13 cellular contexts compared by ENCODE assay signal in genomic region chr4:15665738-15666365, GRCh38. TPM values are rescaled to one million over a fixed set of nuclear protein-coding genes. Genes with fewer than 3 reads are reported as not detected.
A peak's percentile ranks its signal among the peaks of the same experiment; 100 is the strongest.
DNase-seq lines count a peak whose midpoint lies in the region; ATAC-seq and TF ChIP-seq lines count a peak whose summit lies in the region.
"Had no signal": no experiment of that assay in that cellular context is flagged by ENCODE, and none has a peak within 500 bp of the region (broad histone marks: within the 10 kb centered on the region; RNA-seq: fewer than 3 reads in every experiment).

No MANE protein-coding gene starts in this region.

- intact Hi-C loops in activated CD4-positive, alpha-beta memory T cell treated with anti-CD3 and anti-CD28 coated beads for 36 hours (cut with micrococcal nuclease), result no loop called here
- intact Hi-C loops in left ventricle myocardium superior (cut with micrococcal nuclease) (no loop called here), transverse colon (cut with DNase I; ENCODE audit: low total_unique reads) (no loop called here), posterior vena cava (cut with DNase I) (no loop called here)

- H3K36me3 ChIP-seq in transverse colon (no peaks in the 10 kb centered on the region), tibial nerve (no peaks in the 10 kb centered on the region)
- H3K36me3 ChIP-seq: suprapubic skin had no signal

- H3K4me1 ChIP-seq in transverse colon (peaks cover 0 to 14% (median 3%) of the 10 kb centered on the region in 4 donors), tibial nerve (no peaks in the 10 kb centered on the region)

- H3K36me3 Mint-ChIP-seq in activated CD4-positive, alpha-beta memory T cell treated with anti-CD3 and anti-CD28 coated beads, Interleukin-2, amount 10 ng/mL, durations not matched to agents 7 days and 5 days (ENCODE audit: low read depth), result peaks cover 33% of the 10 kb centered on the region
- H3K36me3 Mint-ChIP-seq in activated CD4-positive, alpha-beta memory T cell treated with anti-CD3 and anti-CD28 coated beads for 36 hours, result peaks cover 6% of the 10 kb centered on the region

- no peaks in the 10 kb centered on the region for H3K9me3 ChIP-seq in transverse colon
- H3K9me3 ChIP-seq in tibial nerve, result no peaks in the 10 kb centered on the region
- H3K9me3 ChIP-seq: SJSA1, suprapubic skin had no signal

- TF ChIP-seq EP300 in transverse colon (IDR thresholded peaks at IDR 0.05; ENCODE audit: low read depth) (no peak), tibial nerve (IDR thresholded peaks at IDR 0.05) (peak in 1 of 2 donors; percentile 71)

- in situ Hi-C loops in transverse colon (cut with MboI; ENCODE audit: low pct_ligation_motif_present in 1 of 4, low pct_unique_long_range_greater_than_20kb in 1 of 4, low sequenced_read_pairs in 3 of 4), result no loop called here

- WGBS in transverse colon (ENCODE audit: low coverage in 1 of 2), 2 donors, result 78 to 84% methylated on average over 3 of the region's 3 CpGs
- WGBS in tibial nerve, 2 donors, result 87 to 93% methylated on average over 3 of the region's 3 CpGs

- H3K4me3 ChIP-seq in transverse colon (no peak overlapping the region), tibial nerve (no peak overlapping the region)
- H3K4me3 ChIP-seq: coronary artery, SJSA1, suprapubic skin had no signal

- ATAC-seq in left ventricle myocardium superior (peak; percentile 71), GM19328 (IDR thresholded peaks at IDR 0.05; ENCODE audit: unreplicated experiment) (no peak)

- TF ChIP-seq POLR2A in transverse colon (IDR thresholded peaks at IDR 0.05) (no peak), tibial nerve (IDR thresholded peaks at IDR 0.05) (no peak)

- TF ChIP-seq CTCF in transverse colon (IDR thresholded peaks at IDR 0.05) (no peak), tibial nerve (IDR thresholded peaks at IDR 0.05) (no peak)

- no peak for DNase-seq in activated CD4-positive, alpha-beta memory T cell treated with anti-CD3 and anti-CD28 coated beads, Interleukin-2, amount 10 ng/mL, durations not matched to agents 7 days and 5 days
- DNase-seq in activated CD4-positive, alpha-beta memory T cell treated with anti-CD3 and anti-CD28 coated beads for 36 hours, result no peak
- DNase-seq in SW 1271 (lab: John Stamatoyannopoulos, UW) (peak; percentile 58 to 84), left ventricle myocardium superior (no peak), transverse colon (peak; percentile 25), tibial nerve (ENCODE audit: low spot score in 2 of 2) (no peak), posterior vena cava (ENCODE audit: low spot score) (no peak)
- DNase-seq: kidney, NCI-H1417 treated with DMSO at 0.1 percent for 48 hours had no signal

- H3K27ac ChIP-seq in transverse colon, result peak overlapping the region; percentile 55 to 73 (median 62)
- H3K27ac ChIP-seq in tibial nerve, result peak overlapping the region in 2 of 4 donors; percentile 11 to 29
- H3K27ac ChIP-seq: SJSA1, suprapubic skin had no signal

- H3K4me3 Mint-ChIP-seq in activated CD4-positive, alpha-beta memory T cell treated with anti-CD3 and anti-CD28 coated beads, Interleukin-2, amount 10 ng/mL, durations not matched to agents 7 days and 5 days, result no peak overlapping the region
- no peak overlapping the region for H3K4me3 Mint-ChIP-seq in activated CD4-positive, alpha-beta memory T cell treated with anti-CD3 and anti-CD28 coated beads for 36 hours

- POLR2A ChIA-PET in activated CD4-positive, alpha-beta memory T cell treated with anti-CD3 and anti-CD28 coated beads, Interleukin-2, amount 10 ng/mL, durations not matched to agents 7 days and 5 days (lab: Charles Lee), result interaction anchor here (4.2 kb wide), 1 partner anchor 11 kb away, joined by 29 read pairs; the partner anchor contains the start of gene FBXL5
- POLR2A ChIA-PET in activated CD4-positive, alpha-beta memory T cell treated with anti-CD3 and anti-CD28 coated beads for 36 hours (lab: Charles Lee), result no interaction called here

- no peaks in the 10 kb centered on the region for H3K27me3 Mint-ChIP-seq in activated CD4-positive, alpha-beta memory T cell treated with anti-CD3 and anti-CD28 coated beads, Interleukin-2, amount 10 ng/mL, durations not matched to agents 7 days and 5 days
- no peaks in the 10 kb centered on the region for H3K27me3 Mint-ChIP-seq in activated CD4-positive, alpha-beta memory T cell treated with anti-CD3 and anti-CD28 coated beads for 36 hours

- CTCF ChIA-PET in activated CD4-positive, alpha-beta memory T cell treated with anti-CD3 and anti-CD28 coated beads, Interleukin-2, amount 10 ng/mL, durations not matched to agents 7 days and 5 days (lab: Charles Lee), result interaction anchor here (1.6 kb wide), 1 partner anchor 13 kb away, joined by 5 read pairs; no protein-coding TSS in a partner anchor
- CTCF ChIA-PET in activated CD4-positive, alpha-beta memory T cell treated with anti-CD3 and anti-CD28 coated beads for 36 hours (lab: Charles Lee), result interaction anchor here (0.6 to 2.1 kb wide), 2 partner anchors 16 to 257 kb away, joined by 3 to 4 read pairs; no protein-coding TSS in a partner anchor

- H3K9me3 Mint-ChIP-seq in activated CD4-positive, alpha-beta memory T cell treated with anti-CD3 and anti-CD28 coated beads, Interleukin-2, amount 10 ng/mL, durations not matched to agents 7 days and 5 days, result peaks cover 2% of the 10 kb centered on the region
- no peaks in the 10 kb centered on the region for H3K9me3 Mint-ChIP-seq in activated CD4-positive, alpha-beta memory T cell treated with anti-CD3 and anti-CD28 coated beads for 36 hours

- peak overlapping the region; percentile 66 for H3K27ac Mint-ChIP-seq in activated CD4-positive, alpha-beta memory T cell treated with anti-CD3 and anti-CD28 coated beads, Interleukin-2, amount 10 ng/mL, durations not matched to agents 7 days and 5 days
- H3K27ac Mint-ChIP-seq in activated CD4-positive, alpha-beta memory T cell treated with anti-CD3 and anti-CD28 coated beads for 36 hours, result no peak overlapping the region

- H3K4me1 Mint-ChIP-seq in activated CD4-positive, alpha-beta memory T cell treated with anti-CD3 and anti-CD28 coated beads, Interleukin-2, amount 10 ng/mL, durations not matched to agents 7 days and 5 days, result peaks cover 24% of the 10 kb centered on the region
- peaks cover 11% of the 10 kb centered on the region for H3K4me1 Mint-ChIP-seq in activated CD4-positive, alpha-beta memory T cell treated with anti-CD3 and anti-CD28 coated beads for 36 hours (ENCODE audit: low read depth)

- H3K27me3 ChIP-seq in transverse colon, result no peaks in the 10 kb centered on the region
- H3K27me3 ChIP-seq in tibial nerve, result no peaks in the 10 kb centered on the region
- H3K27me3 ChIP-seq: SJSA1, suprapubic skin had no signal

RNA-seq across cellular contexts. Expression of gene FBXL5, which starts 10.7 kb away (rescaled TPM):
- total RNA-seq in activated CD4-positive, alpha-beta memory T cell treated with anti-CD3 and anti-CD28 coated beads, Interleukin-2, amount 10 ng/mL, durations not matched to agents 7 days and 5 days, result 10 to 100 TPM; 43.9 to 44.6 TPM
- total RNA-seq in activated CD4-positive, alpha-beta memory T cell treated with anti-CD3 and anti-CD28 coated beads for 36 hours, result 10 to 100 TPM; 26.5 to 30.4 TPM
- total RNA-seq in left ventricle myocardium superior (101 TPM), transverse colon (100 to 1,000 TPM in 2 of 4 donors, 10 to 100 TPM in 2; 31.8 to 141 (median 77.5) TPM), tibial nerve (100 to 1,000 TPM; 100 to 150 (median 134) TPM), posterior vena cava (100 to 1,000 TPM; 104 to 122 TPM)

RNA-seq across cellular contexts. Expression of gene FAM200B, which starts 15.8 kb away (rescaled TPM):
- total RNA-seq in activated CD4-positive, alpha-beta memory T cell treated with anti-CD3 and anti-CD28 coated beads, Interleukin-2, amount 10 ng/mL, durations not matched to agents 7 days and 5 days, result 10 to 100 TPM; 15.8 to 16.0 TPM
- total RNA-seq in activated CD4-positive, alpha-beta memory T cell treated with anti-CD3 and anti-CD28 coated beads for 36 hours, result 1 to 10 TPM; 8.3 to 8.9 TPM
- total RNA-seq in left ventricle myocardium superior (30.9 TPM), transverse colon (10 to 100 TPM in 3 of 4 donors, 1 to 10 TPM in 1; 6.4 to 46.6 (median 28.0) TPM), tibial nerve (10 to 100 TPM; 29.4 to 68.8 (median 56.0) TPM), posterior vena cava (10 to 100 TPM; 30.4 to 36.8 TPM)

RNA-seq across cellular contexts. Expression of gene BST1, which starts 37.0 kb away (rescaled TPM):
- total RNA-seq in activated CD4-positive, alpha-beta memory T cell treated with anti-CD3 and anti-CD28 coated beads, Interleukin-2, amount 10 ng/mL, durations not matched to agents 7 days and 5 days, result under 1 TPM; 0.40 to 0.95 TPM
- under 1 TPM; 0.19 to 0.67 TPM for total RNA-seq in activated CD4-positive, alpha-beta memory T cell treated with anti-CD3 and anti-CD28 coated beads for 36 hours
- total RNA-seq in left ventricle myocardium superior, result 3.6 TPM
- total RNA-seq in transverse colon, result 10 to 100 TPM in 1 of 4 donors, 1 to 10 TPM in 1, not detected in 2; 4.3 to 19.4 TPM
- total RNA-seq in tibial nerve, result 10 to 100 TPM in 3 of 4 donors, 1 to 10 TPM in 1; 7.3 to 21.0 (median 11.9) TPM
- total RNA-seq in posterior vena cava, result 10 to 100 TPM; 19.3 to 26.2 TPM

Comparison
In these comparisons a context has a peak if more than half of its experiments do, and no peak if none do; other contexts are left out.
1. DNase-seq: peak in SW 1271 (2 of 2) and transverse colon (single experiment); none in activated CD4-positive, alpha-beta memory T cell treated with anti-CD3 and anti-CD28 coated beads, Interleukin-2, amount 10 ng/mL, durations not matched to agents 7 days and 5 days (single experiment), activated CD4-positive, alpha-beta memory T cell treated with anti-CD3 and anti-CD28 coated beads for 36 hours (single experiment), left ventricle myocardium superior (single experiment), tibial nerve (0 of 2) and posterior vena cava (single experiment).